In the genomic region with DNA sequence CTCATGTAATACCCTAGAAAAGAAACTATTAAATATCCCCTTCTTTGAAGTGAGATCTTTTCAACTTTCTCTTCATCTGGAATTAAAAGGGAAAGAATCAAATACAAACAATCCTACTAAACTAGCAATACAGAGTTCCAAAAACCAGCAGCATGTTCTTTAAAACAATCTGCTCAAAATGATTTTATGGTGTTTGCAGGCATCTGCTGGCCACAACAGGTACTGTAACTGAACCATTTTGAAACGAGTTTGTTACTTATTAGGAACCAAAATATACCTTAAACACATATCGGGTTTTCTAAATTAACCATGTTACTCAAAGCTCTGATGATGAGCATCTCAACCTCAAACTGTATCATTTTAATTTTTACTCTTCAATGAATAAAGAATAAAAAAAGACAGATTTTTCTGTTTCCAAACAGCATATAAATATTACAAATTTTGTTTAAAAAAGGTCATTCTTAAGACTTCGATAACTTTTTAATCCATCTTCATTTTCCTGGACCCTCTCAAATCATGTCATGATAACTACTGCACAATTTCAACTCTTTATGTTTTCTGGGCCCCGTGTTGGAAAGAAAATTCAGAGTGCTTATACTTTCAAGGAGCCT, we compare ENCODE assay signal across 8 cellular contexts. TPM values are rescaled to one million over a fixed set of nuclear protein-coding genes. Genes with fewer than 3 reads are reported as not detected.
DNase-seq lines count a peak whose midpoint lies in the region; ATAC-seq, FAIRE-seq and TF ChIP-seq lines count a peak whose summit lies in the region.

No MANE protein-coding gene starts in this region.

- ATAC-seq in HG02973 (IDR thresholded peaks at IDR 0.05; ENCODE audit: unreplicated experiment), result peak; percentile 63
- no peak for ATAC-seq in T-helper 17 cell
- no peak for ATAC-seq in HG03354 (IDR thresholded peaks at IDR 0.05; ENCODE audit: poor library complexity, severe bottlenecking, unreplicated experiment)

- no peaks in the 10 kb centered on the region for H3K36me3 Mint-ChIP-seq in T-helper 17 cell (ENCODE audit: low read depth)

- no peaks in the 10 kb centered on the region for H3K9me2 ChIP-seq in DOHH2 (replicated peaks; ENCODE audit: control insufficient read depth, low read length)

- H3F3A ChIP-seq in DOHH2 (ENCODE audit: control insufficient read depth, insufficient read depth), result no peaks in the 10 kb centered on the region

- H3K9ac ChIP-seq in kidney (ENCODE audit: low read length in 2 of 2), result no peak overlapping the region

- no peak overlapping the region for H3K4me3 ChIP-seq in DOHH2 (ENCODE audit: low read length)
- no peak overlapping the region for H3K4me3 ChIP-seq in kidney (ENCODE audit: low read length in 2 of 2)

- DNase-seq in T-helper 17 cell (no peak), kidney (no peak), inferior parietal cortex (ENCODE audit: extremely low spot score) (no peak), kidney glomerular epithelial cell (lab: John Stamatoyannopoulos, UW) (no peak), UCSD-AML1 (lab: John Stamatoyannopoulos, UW; ENCODE audit: unreplicated experiment) (no peak)

- TF ChIP-seq CTCF in DOHH2 (IDR thresholded peaks at IDR 0.05; ENCODE audit: low read depth, low read length, poor library complexity, severe bottlenecking), result peak; percentile 21
- TF ChIP-seq CTCF in kidney (IDR thresholded peaks at IDR 0.05; ENCODE audit: borderline replicate concordance, extremely low read depth, insufficient read depth), result peak; percentile 48

- H4K20me1 ChIP-seq in DOHH2 (ENCODE audit: control insufficient read depth, insufficient read depth, low read depth, low read length), result no peaks in the 10 kb centered on the region

- H3K4me1 ChIP-seq in DOHH2 (ENCODE audit: control insufficient read depth, low read length) (no peaks in the 10 kb centered on the region), kidney (ENCODE audit: control insufficient read depth in 1 of 2, insufficient read depth in 1 of 2, low read depth in 1 of 2, low read length in 2 of 2) (no peaks in the 10 kb centered on the region)

- H3K27me3 ChIP-seq in DOHH2 (ENCODE audit: control insufficient read depth, low read length), result no peaks in the 10 kb centered on the region

- H3K36me3 ChIP-seq in DOHH2 (ENCODE audit: control insufficient read depth, low read length), result no peaks in the 10 kb centered on the region
- no peaks in the 10 kb centered on the region for H3K36me3 ChIP-seq in kidney (ENCODE audit: control insufficient read depth in 1 of 2, insufficient read depth in 2 of 2, low read length in 2 of 2)

- no peak overlapping the region for H3K4me2 ChIP-seq in DOHH2 (ENCODE audit: low read length)

- H3K27ac ChIP-seq in DOHH2 (ENCODE audit: low read depth, low read length), result no peak overlapping the region
- no peak overlapping the region for H3K27ac ChIP-seq in kidney (ENCODE audit: low read depth in 2 of 2, low read length in 2 of 2)

- H3K27me3 Mint-ChIP-seq in T-helper 17 cell, result no peaks in the 10 kb centered on the region

- no peak overlapping the region for H3K4me3 Mint-ChIP-seq in T-helper 17 cell

- FAIRE-seq in kidney (lab: Jason Lieb, UNC), result no peak

- peak overlapping the region; percentile 67 for H3K27ac Mint-ChIP-seq in T-helper 17 cell

- H3K9me3 ChIP-seq in DOHH2 (ENCODE audit: control insufficient read depth, insufficient read depth, low read length), result no peaks in the 10 kb centered on the region
- no peaks in the 10 kb centered on the region for H3K9me3 ChIP-seq in T-helper 17 cell (ENCODE audit: control insufficient read depth, low read length, poor library complexity, severe bottlenecking)
- H3K9me3 ChIP-seq in kidney (ENCODE audit: control insufficient read depth in 1 of 2, low read length in 2 of 2), result no peaks in the 10 kb centered on the region

- no peaks in the 10 kb centered on the region for H3K79me2 ChIP-seq in DOHH2 (ENCODE audit: control insufficient read depth, low read length)

- H3K4me1 Mint-ChIP-seq in T-helper 17 cell, result peaks cover 25% of the 10 kb centered on the region

- intact Hi-C loops in kidney (cut with DNase I), result no loop called here

RNA-seq across cellular contexts. Expression of gene ARAP2, which starts 56.5 kb away (rescaled TPM):
- 100 to 1,000 TPM in 1 of 2 donors, 10 to 100 TPM in 1; 82.4 to 104 TPM for total RNA-seq in T-helper 17 cell
- 33.5 TPM for total RNA-seq in kidney
- polyA plus RNA-seq in kidney (ENCODE audit: insufficient read depth, low read depth, low replicate concordance), result 3.1 TPM
